In genomic region chr19:41995959-41996797, GRCh38 we compare ENCODE assay signal across 12 cellular contexts. TPM values are rescaled to one million over a fixed set of nuclear protein-coding genes. Genes with fewer than 3 reads are reported as not detected.
A peak's percentile ranks its signal among the peaks of the same experiment; 100 is the strongest.
DNase-seq lines count a peak whose midpoint lies in the region; ATAC-seq, FAIRE-seq and TF ChIP-seq lines count a peak whose summit lies in the region.
"Had no signal": no experiment of that assay in that cellular context is flagged by ENCODE, and none has a peak within 500 bp of the region (broad histone marks: within the 10 kb centered on the region; RNA-seq: fewer than 3 reads in every experiment).

No MANE protein-coding gene starts in this region.

- WGBS in A549 (ENCODE audit: missing lambda C conversion rate): 20% methylated on average over 12 of the region's 12 CpGs
- 32 to 37% methylated on average over 12 of the region's 12 CpGs for WGBS in lower leg skin, 2 donors

- TF ChIP-seq RAD21 in A549 (conservative IDR thresholded peaks at IDR 0.05 in 1 of 2, IDR thresholded peaks at IDR 0.05 in 1 of 2): no peak

- H3K4me1 Mint-ChIP-seq in glutamatergic neuron (ENCODE audit: low read depth, unreplicated experiment): peaks cover 44% of the 10 kb centered on the region

- H3K27ac ChIP-seq in A549 (no peak overlapping the region), uterus (no peak overlapping the region)
- H3K27ac ChIP-seq: gastrocnemius medialis, transverse colon had no signal

- H3K9me3 ChIP-seq in A549: no peaks in the 10 kb centered on the region
- no peaks in the 10 kb centered on the region for H3K9me3 ChIP-seq in uterus
- H3K9me3 ChIP-seq: gastrocnemius medialis, mucosa of descending colon, transverse colon had no signal

- TF ChIP-seq CTCF in A549 (IDR thresholded peaks at IDR 0.05) (no peak), glutamatergic neuron (IDR thresholded peaks at IDR 0.05; ENCODE audit: partially characterized antibody, unreplicated experiment) (no peak), lower leg skin (IDR thresholded peaks at IDR 0.05) (no peak), uterus (IDR thresholded peaks at IDR 0.05) (no peak)

- peak overlapping the region; percentile 85 for H3K4me3 Mint-ChIP-seq in glutamatergic neuron (ENCODE audit: unreplicated experiment)

- peaks cover 12 to 19% of the 10 kb centered on the region in 2 donors for H3K27me3 ChIP-seq in uterus

- H3K27ac Mint-ChIP-seq in glutamatergic neuron (ENCODE audit: unreplicated experiment): peak overlapping the region; percentile 96

- ATAC-seq in A549 (no peak), HG02763 (IDR thresholded peaks at IDR 0.05; ENCODE audit: unreplicated experiment) (no peak)
- ATAC-seq: gastrocnemius medialis had no signal

- no peak for FAIRE-seq in A549 (lab: Jason Lieb, UNC)
- FAIRE-seq: GM19239 had no signal

- POLR2A ChIA-PET in A549 (lab: Yijun Ruan, JAX): interaction anchor here (0.7 to 1.0 kb wide), 3 partner anchors 14 to 895 kb away, joined by 3 read pairs; partner anchors contain the start of gene RABAC1

- no peak for TF ChIP-seq EP300 in A549 (IDR thresholded peaks at IDR 0.05)

- peaks cover 39% of the 10 kb centered on the region for H3K27me3 Mint-ChIP-seq in glutamatergic neuron (ENCODE audit: unreplicated experiment)

- H3K36me3 Mint-ChIP-seq in glutamatergic neuron (ENCODE audit: unreplicated experiment): peaks cover 5% of the 10 kb centered on the region

- H3K4me1 ChIP-seq in A549 (peaks cover 30% of the 10 kb centered on the region), uterus (peaks cover 0 to 8% of the 10 kb centered on the region in 2 donors)

- H3K36me3 ChIP-seq in uterus: no peaks in the 10 kb centered on the region
- H3K36me3 ChIP-seq: gastrocnemius medialis, transverse colon had no signal

- no peak for TF ChIP-seq POLR2A in A549 (IDR thresholded peaks at IDR 0.05; ENCODE audit: low read length)
- no peak for TF ChIP-seq POLR2A in lower leg skin (IDR thresholded peaks at IDR 0.05)
- TF ChIP-seq POLR2A in uterus (IDR thresholded peaks at IDR 0.05): no peak

- peaks cover 25% of the 10 kb centered on the region for H3K9me3 Mint-ChIP-seq in glutamatergic neuron (ENCODE audit: unreplicated experiment)

- no peak overlapping the region for H3K4me2 ChIP-seq in A549

- peak; percentile 63 to 72 for DNase-seq in A549 (ENCODE audit: low read depth in 1 of 2, low spot score in 1 of 2)
- DNase-seq in DMS 273 treated with DMSO at 0.1 percent for 48 hours (lab: John Stamatoyannopoulos, UW): peak; percentile 14
- peak; percentile 51 for DNase-seq in NCI-H2196 treated with DMSO at 0.1 percent for 48 hours (lab: John Stamatoyannopoulos, UW; ENCODE audit: unreplicated experiment)
- peak; percentile 88 for DNase-seq in glutamatergic neuron
- DNase-seq in lower leg skin (ENCODE audit: low spot score in 2 of 2): no peak
- no peak for DNase-seq in uterus
- no peak for DNase-seq in RPMI8226
- DNase-seq: gastrocnemius medialis had no signal

- CTCF ChIA-PET in A549 (lab: Yijun Ruan, JAX): interaction anchor here (0.7 to 14.8 kb wide), 5 partner anchors 14 to 98 kb away, joined by 3 to 344 read pairs (median 9); no protein-coding TSS in a partner anchor

- intact Hi-C loops in lower leg skin (cut with DNase I; ENCODE audit: low total_unique reads): no loop called here
- intact Hi-C loops in uterus (cut with DNase I; ENCODE audit: low total_unique reads): no loop called here

- H3K4me3 ChIP-seq in A549: no peak overlapping the region
- no peak overlapping the region for H3K4me3 ChIP-seq in lower leg skin (ENCODE audit: low read depth, poor library complexity, severe bottlenecking)
- H3K4me3 ChIP-seq in uterus: no peak overlapping the region
- H3K4me3 ChIP-seq: gastrocnemius medialis, mucosa of descending colon, transverse colon had no signal

TF ChIP-seq in A549, 52 proteins besides CTCF, POLR2A, EP300 and RAD21:
- TF ChIP-seq EHMT2 (IDR thresholded peaks at IDR 0.05; ENCODE audit: low read depth) (0 out of 2 replicates have a peak, but pooled peaks have one; percentile 37), JUN (IDR thresholded peaks at IDR 0.05) (no peak), RFX5 (IDR thresholded peaks at IDR 0.05) (peak; percentile 80)

RNA-seq across cellular contexts. Expression of gene ATP1A3, which starts 2.1 kb away (rescaled TPM):
- polyA plus RNA-seq in A549 (2011; rRNA removed) (0.67 and 0.69 TPM in 2 replicates), A549 (2017; fragmentation: RNase III; extraction: RNeasy Plus Mini Kit Qiagen cat#74134 plus additional on column Dnase treatment) (3.4 to 3.8 TPM (median 3.7 TPM) in 3 replicates)
- 1.2 and 1.3 TPM in 2 replicates for polyA plus RNA-seq in A549 (2012; cell fraction: cytosol; rRNA removed)
- 2.9 and 3.8 TPM in 2 replicates for polyA plus RNA-seq in A549 (2012; cell fraction: nucleus; rRNA removed)
- 1.3 and 2.6 TPM in 2 replicates for polyA minus RNA-seq in A549 (2011; rRNA and poly(A)+ RNA removed)
- total RNA-seq in glutamatergic neuron (ENCODE audit: unreplicated experiment) (650 TPM), lower leg skin (not detected), uterus (under 1 TPM in 1 of 4 donors, not detected in 3; 0.55 TPM)
- total RNA-seq: gastrocnemius medialis had no signal

RNA-seq across cellular contexts. Expression of gene RABAC1, which starts 37.1 kb away (rescaled TPM):
- polyA plus RNA-seq in A549 (2011; rRNA removed) (117 and 137 TPM in 2 replicates), A549 (2017; fragmentation: RNase III; extraction: RNeasy Plus Mini Kit Qiagen cat#74134 plus additional on column Dnase treatment) (199 to 247 TPM (median 246 TPM) in 3 replicates)
- 315 and 361 TPM in 2 replicates for polyA plus RNA-seq in A549 (2012; cell fraction: cytosol; rRNA removed)
- polyA plus RNA-seq in A549 (2012; cell fraction: nucleus; rRNA removed): 405 and 426 TPM in 2 replicates
- 73.2 and 77.6 TPM in 2 replicates for polyA minus RNA-seq in A549 (2011; rRNA and poly(A)+ RNA removed)
- total RNA-seq in glutamatergic neuron (ENCODE audit: unreplicated experiment) (139 TPM), lower leg skin (100 to 1,000 TPM; 125 to 152 (median 128) TPM), uterus (100 to 1,000 TPM in 3 of 4 donors, 10 to 100 TPM in 1; 83.0 to 223 (median 178) TPM)

Comparison
In these comparisons a context has a peak if more than half of its experiments do, and no peak if none do; other contexts are left out.
1. DNase-seq: peak in A549 (2 of 2), DMS 273 treated with DMSO at 0.1 percent for 48 hours (single experiment), NCI-H2196 treated with DMSO at 0.1 percent for 48 hours (single experiment) and glutamatergic neuron (single experiment); none in lower leg skin (0 of 2), uterus (0 of 2) and RPMI8226 (single experiment).
2. RNA of gene ATP1A3, which starts 2.1 kb away (total RNA-seq): 650 TPM in glutamatergic neuron (single experiment); not detected in lower leg skin and 0.55 TPM in uterus; every median in the first group is over 100 times any median in the second.